2 cellular contexts compared by ENCODE assay signal in genomic region chr12:54100588-54100987, GRCh38. TPM values are rescaled to one million over a fixed set of nuclear protein-coding genes. Genes with fewer than 3 reads are reported as not detected.
"Had no signal": no experiment of that assay in that cellular context is flagged by ENCODE, and none has a peak within 500 bp of the region (broad histone marks: within the 10 kb centered on the region; RNA-seq: fewer than 3 reads in every experiment).

No MANE protein-coding gene starts in this region.

RNA-seq across cellular contexts. Expression of gene HOXC4, which starts 47.0 kb away (rescaled TPM):
- total RNA-seq: Right ventricle myocardium inferior, Right ventricle myocardium superior had no signal
